ENCODE assay signal across 10 cellular contexts in genomic region chr5:138874771-138875628, GRCh38. TPM values are rescaled to one million over a fixed set of nuclear protein-coding genes. Genes with fewer than 3 reads are reported as not detected.
A peak's percentile ranks its signal among the peaks of the same experiment; 100 is the strongest.
DNase-seq lines count a peak whose midpoint lies in the region; ATAC-seq, FAIRE-seq and TF ChIP-seq lines count a peak whose summit lies in the region.
"Had no signal": no experiment of that assay in that cellular context is flagged by ENCODE, and none has a peak within 500 bp of the region (broad histone marks: within the 10 kb centered on the region; RNA-seq: fewer than 3 reads in every experiment).

TSS of gene LRRTM2 (minus strand) at chr5:138875335. CDS start at chr5:138874911, 424 bp downstream.

- peak; percentile 26 for DNase-seq in HEK293T (ENCODE audit: extremely low spot score)
- DNase-seq in astrocyte (ENCODE audit: low read depth) = peak; percentile 92
- peak; percentile 26 for DNase-seq in smooth muscle cell of the brain vasculature (ENCODE audit: low read depth, low spot score)
- DNase-seq in CD1c-positive myeloid dendritic cell (ENCODE audit: extremely low spot score) = no peak
- DNase-seq: upper lobe of right lung had no signal

- H3K79me2 ChIP-seq in astrocyte (ENCODE audit: insufficient read depth, low read length) = peaks cover 97% of the 10 kb centered on the region

- H2AFZ ChIP-seq in astrocyte (ENCODE audit: low read depth, low read length) = no peak within 1 kb of the TSS

- H3K9me3 Mint-ChIP-seq in astrocyte (ENCODE audit: unreplicated experiment) = no peaks in the 10 kb centered on the region
- H3K9me3 Mint-ChIP-seq in activated T-helper 17 cell treated with anti-CD3 and anti-CD28 coated beads, Interleukin-2, amount 50 U/mL, for 72 hours = no peaks in the 10 kb centered on the region

- H3K9me3 ChIP-seq in astrocyte (ENCODE audit: insufficient read depth, low read depth, low read length) = no peaks in the 10 kb centered on the region
- H3K9me3 ChIP-seq in iPS-20b (ENCODE audit: insufficient read depth, low read depth, low read length) = no peaks in the 10 kb centered on the region
- H3K9me3 ChIP-seq: upper lobe of right lung had no signal

- peak within 1 kb of the TSS; percentile 59 for H3K27ac ChIP-seq in astrocyte (ENCODE audit: low read depth, low read length)
- H3K27ac ChIP-seq in iPS-20b (ENCODE audit: low read length) = peak within 1 kb of the TSS; percentile 20
- H3K27ac ChIP-seq: RWPE1, upper lobe of right lung had no signal

- H3K27ac Mint-ChIP-seq in astrocyte (ENCODE audit: unreplicated experiment) = peak within 1 kb of the TSS; percentile 70
- no peak within 1 kb of the TSS for H3K27ac Mint-ChIP-seq in activated T-helper 17 cell treated with anti-CD3 and anti-CD28 coated beads, Interleukin-2, amount 50 U/mL, for 72 hours

- H3K27me3 ChIP-seq in astrocyte (ENCODE audit: insufficient read depth, low read length) = no peaks in the 10 kb centered on the region
- no peaks in the 10 kb centered on the region for H3K27me3 ChIP-seq in iPS-20b (ENCODE audit: insufficient read depth, low read length)
- H3K27me3 ChIP-seq: upper lobe of right lung had no signal

- peak within 1 kb of the TSS; percentile 78 for H3K9ac ChIP-seq in astrocyte (ENCODE audit: low read length)
- peak within 1 kb of the TSS; percentile 13; the same call in 1 of the 2 replicates for H3K9ac ChIP-seq in iPS-20b (ENCODE audit: low read depth, low read length)

- no peaks in the 10 kb centered on the region for H3K27me3 Mint-ChIP-seq in astrocyte (ENCODE audit: low read depth, unreplicated experiment)
- H3K27me3 Mint-ChIP-seq in activated T-helper 17 cell treated with anti-CD3 and anti-CD28 coated beads, Interleukin-2, amount 50 U/mL, for 72 hours = peaks cover 6% of the 10 kb centered on the region

- peaks cover 93% of the 10 kb centered on the region for H4K20me1 ChIP-seq in astrocyte (ENCODE audit: insufficient read depth, low read length)

- H3K36me3 ChIP-seq in astrocyte (ENCODE audit: insufficient read depth, low read length) (no peaks in the 10 kb centered on the region), iPS-20b (ENCODE audit: insufficient read depth, low read depth, low read length) (no peaks in the 10 kb centered on the region)
- H3K36me3 ChIP-seq: upper lobe of right lung had no signal

- peaks cover 58% of the 10 kb centered on the region for H3K4me1 Mint-ChIP-seq in astrocyte (ENCODE audit: low read depth, unreplicated experiment)
- H3K4me1 Mint-ChIP-seq in activated T-helper 17 cell treated with anti-CD3 and anti-CD28 coated beads, Interleukin-2, amount 50 U/mL, for 72 hours = peaks cover 8% of the 10 kb centered on the region

- H3K4me3 Mint-ChIP-seq in astrocyte (ENCODE audit: unreplicated experiment) = peak within 1 kb of the TSS; percentile 77
- no peak within 1 kb of the TSS for H3K4me3 Mint-ChIP-seq in activated T-helper 17 cell treated with anti-CD3 and anti-CD28 coated beads, Interleukin-2, amount 50 U/mL, for 72 hours

- peak within 1 kb of the TSS; percentile 86 for H3K4me2 ChIP-seq in astrocyte (ENCODE audit: low read length)

- no peak for ATAC-seq in HG03139 (IDR thresholded peaks at IDR 0.05; ENCODE audit: unreplicated experiment)
- ATAC-seq in activated T-helper 17 cell treated with anti-CD3 and anti-CD28 coated beads, Interleukin-2, amount 50 U/mL, for 72 hours (replicated peaks) = no peak
- ATAC-seq in HG03196 (IDR thresholded peaks at IDR 0.05; ENCODE audit: unreplicated experiment) = no peak

- FAIRE-seq in astrocyte (lab: Jason Lieb, UNC) = no peak

- POLR2A ChIA-PET in HEK293T (lab: Yijun Ruan, JAX) = interaction anchor here (0.6 kb wide), 1 partner anchor 345 kb away, joined by 4 read pairs; no protein-coding TSS in a partner anchor

- H3K4me3 ChIP-seq in astrocyte (ENCODE audit: insufficient read depth, low read depth, low read length) (peak within 1 kb of the TSS; percentile 57), iPS-20b (ENCODE audit: low read length) (peak within 1 kb of the TSS; percentile 0; the same call in 1 of the 2 replicates)
- H3K4me3 ChIP-seq: upper lobe of right lung had no signal

- H3K4me1 ChIP-seq in astrocyte (ENCODE audit: insufficient read depth, low read length) (peaks cover 50% of the 10 kb centered on the region), iPS-20b (ENCODE audit: insufficient read depth, low read length) (peaks cover 51% of the 10 kb centered on the region)

- TF ChIP-seq CTCF in astrocyte (IDR thresholded peaks at IDR 0.05; ENCODE audit: insufficient read depth, low read depth, low read length) = no peak

- CTCF ChIA-PET in HEK293T (lab: Yijun Ruan, JAX) = interaction anchor here (0.7 to 1.0 kb wide), 2 partner anchors 8 to 49 kb away, joined by 3 to 4 read pairs; no protein-coding TSS in a partner anchor

- no peaks in the 10 kb centered on the region for H3K36me3 Mint-ChIP-seq in astrocyte (ENCODE audit: low read depth, unreplicated experiment)
- H3K36me3 Mint-ChIP-seq in activated T-helper 17 cell treated with anti-CD3 and anti-CD28 coated beads, Interleukin-2, amount 50 U/mL, for 72 hours (ENCODE audit: low read depth) = no peaks in the 10 kb centered on the region

TF ChIP-seq in HEK293T, 16 proteins besides CTCF, POLR2A, EP300 and RAD21:
- no peak for TF ChIP-seq CTBP1 (IDR thresholded peaks at IDR 0.05; ENCODE audit: borderline replicate concordance)
- no peak for TF ChIP-seq L3MBTL2 (conservative IDR thresholded peaks at IDR 0.05)
- TF ChIP-seq PKNOX1 (IDR thresholded peaks at IDR 0.05) = no peak
- TF ChIP-seq LEF1 (IDR thresholded peaks at IDR 0.05; ENCODE audit: borderline replicate concordance) = no peak
- no peak for TF ChIP-seq HDGF (IDR thresholded peaks at IDR 0.05; ENCODE audit: borderline replicate concordance)
- no peak for TF ChIP-seq TARDBP (IDR thresholded peaks at IDR 0.05)
- TF ChIP-seq NFRKB (IDR thresholded peaks at IDR 0.05) = no peak
- TF ChIP-seq ARNT (IDR thresholded peaks at IDR 0.05) = no peak
- no peak for TF ChIP-seq SP1 (IDR thresholded peaks at IDR 0.05)
- TF ChIP-seq BHLHE40 (IDR thresholded peaks at IDR 0.05; ENCODE audit: borderline replicate concordance) = no peak
- no peak for TF ChIP-seq FOXM1 (IDR thresholded peaks at IDR 0.05; ENCODE audit: borderline replicate concordance)
- no peak for TF ChIP-seq SUZ12 (IDR thresholded peaks at IDR 0.05)
- TF ChIP-seq ZNF384 (IDR thresholded peaks at IDR 0.05) = no peak
- TF ChIP-seq FOXA1 (IDR thresholded peaks at IDR 0.05) = no peak
- TF ChIP-seq FOXK2 (IDR thresholded peaks at IDR 0.05) = no peak
- no peak for TF ChIP-seq ELF4 (IDR thresholded peaks at IDR 0.05)
TF ChIP-seq in HEK293T: peak in this region for 0.

RNA-seq across cellular contexts. Expression of gene LRRTM2, which starts in this region (rescaled TPM):
- 0.54 and 0.70 TPM in 2 replicates for total RNA-seq in astrocyte
- under 1 TPM in 1 of 2 donors, not detected in 1; 0.13 TPM for total RNA-seq in activated T-helper 17 cell treated with anti-CD3 and anti-CD28 coated beads, Interleukin-2, amount 50 U/mL, for 72 hours

Comparison
In these comparisons a context has a peak if more than half of its experiments do, and no peak if none do; other contexts are left out.
1. Peak in DNase-seq, H3K4me3 ChIP-seq, H3K27ac ChIP-seq, H3K9ac ChIP-seq and H3K4me2 ChIP-seq in astrocyte; RNA of the gene not detected or under 1 TPM.